8 cellular contexts compared by ENCODE assay signal in the genomic region with DNA sequence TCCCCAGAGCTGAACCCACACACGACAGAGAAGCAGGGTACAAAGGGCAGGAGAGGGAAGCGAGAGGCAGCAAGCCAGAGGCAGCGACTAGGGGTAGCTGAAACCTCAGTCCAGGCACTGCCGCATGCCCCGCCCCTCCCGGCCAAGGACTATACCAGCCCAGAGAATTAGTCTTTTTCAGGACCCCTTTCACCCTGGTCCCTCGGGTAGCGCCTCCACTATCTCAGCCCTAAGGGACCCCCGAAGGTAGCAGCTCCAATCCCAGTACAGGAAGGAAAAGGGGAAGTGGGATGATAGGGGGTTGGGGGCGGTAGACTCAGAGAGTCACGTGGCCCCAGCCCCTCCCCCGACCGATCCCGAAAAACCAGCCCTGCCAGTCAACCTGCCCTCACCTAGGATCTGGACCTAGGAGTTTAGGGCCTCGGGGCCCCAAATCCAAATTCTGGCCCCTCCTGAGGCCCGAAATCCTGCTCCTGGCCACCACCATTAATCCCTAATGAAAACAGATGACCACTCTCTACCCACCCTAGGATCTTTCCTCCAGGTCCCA. TPM values are rescaled to one million over a fixed set of nuclear protein-coding genes. Genes with fewer than 3 reads are reported as not detected.
DNase-seq lines count a peak whose midpoint lies in the region; ATAC-seq and TF ChIP-seq lines count a peak whose summit lies in the region.

No MANE protein-coding gene starts in this region.

- peak overlapping the region; percentile 78 for H3K4me3 ChIP-seq in PC-3 (ENCODE audit: low read length)

- H3K9me2 ChIP-seq in PC-3 (replicated peaks; ENCODE audit: low read length), result no peaks in the 10 kb centered on the region

- H3K79me2 ChIP-seq in H9 (ENCODE audit: insufficient read depth, low read length) (peaks cover 3% of the 10 kb centered on the region; the same call in 1 of the 2 replicates), PC-3 (ENCODE audit: low read length) (peaks cover 20% of the 10 kb centered on the region)

- TF ChIP-seq CTCF in H9 (conservative IDR thresholded peaks at IDR 0.05) (no peak), PC-3 (conservative IDR thresholded peaks at IDR 0.05; ENCODE audit: low read depth, low read length) (no peak), endothelial cell (IDR thresholded peaks at IDR 0.05; ENCODE audit: unreplicated experiment) (no peak)

- peaks cover 14 to 34% (median 32%) of the 10 kb centered on the region in 3 experiments for H3K36me3 Mint-ChIP-seq in H9 (ENCODE audit: insufficient read depth in 1 of 3, low read depth in 3 of 3)
- H3K36me3 Mint-ChIP-seq in endothelial cell (ENCODE audit: low read depth, unreplicated experiment), result peaks cover 19% of the 10 kb centered on the region
- H3K36me3 Mint-ChIP-seq in natural killer cell treated with Interleukin-12 subunit alpha and Interleukin-12 subunit beta and Interleukin-15 and Interleukin-18, amount 100 ng/mL, for 72 hours, result peaks cover 10% of the 10 kb centered on the region

- H2BK120ac ChIP-seq in H9 (ENCODE audit: low read depth, low read length, poor library complexity, severe bottlenecking), result no peak overlapping the region

- no peak overlapping the region for H3K23ac ChIP-seq in H9 (ENCODE audit: insufficient read length, low read depth, low read length)

- H2AK5ac ChIP-seq in H9 (ENCODE audit: insufficient read length, low read length), result no peak overlapping the region

- peak overlapping the region; percentile 85 for H2AFZ ChIP-seq in H9 (ENCODE audit: low read length)
- peak overlapping the region; percentile 88 for H2AFZ ChIP-seq in PC-3 (ENCODE audit: low read length)

- ATAC-seq in PC-3, result peak; percentile 16
- no peak for ATAC-seq in natural killer cell treated with Interleukin-12 subunit alpha and Interleukin-12 subunit beta and Interleukin-15 and Interleukin-18, amount 100 ng/mL, for 72 hours

- H3K14ac ChIP-seq in H9 (ENCODE audit: insufficient read depth, low read length), result peak overlapping the region; percentile 75; the same call in 1 of the 2 replicates

- H2BK12ac ChIP-seq in H9 (ENCODE audit: insufficient read length, low read depth, low read length), result no peak overlapping the region

- H3K4ac ChIP-seq in H9 (ENCODE audit: low read depth, low read length), result no peak overlapping the region

- peak overlapping the region; percentile 78 for H3K18ac ChIP-seq in H9 (ENCODE audit: insufficient read length, low read depth, low read length)

- H4K8ac ChIP-seq in H9 (replicated peaks; ENCODE audit: insufficient read length, low read depth, low read length), result no peak overlapping the region

- H3K27ac Mint-ChIP-seq in H9, result peak overlapping the region; percentile 86 to 99 (median 96); a peak in 6 of 7 replicates
- peak overlapping the region; percentile 92 for H3K27ac Mint-ChIP-seq in endothelial cell (ENCODE audit: unreplicated experiment)
- H3K27ac Mint-ChIP-seq in natural killer cell treated with Interleukin-12 subunit alpha and Interleukin-12 subunit beta and Interleukin-15 and Interleukin-18, amount 100 ng/mL, for 72 hours, result peak overlapping the region; percentile 96 to 99

- peaks cover 3% of the 10 kb centered on the region for H3F3A ChIP-seq in PC-3 (ENCODE audit: low read length, unreplicated experiment)

- H3K4me1 Mint-ChIP-seq in H9 (peaks cover 12 to 20% of the 10 kb centered on the region in 2 experiments), endothelial cell (ENCODE audit: unreplicated experiment) (peaks cover 27% of the 10 kb centered on the region)
- peaks cover 21 to 36% of the 10 kb centered on the region in 2 donors for H3K4me1 Mint-ChIP-seq in natural killer cell treated with Interleukin-12 subunit alpha and Interleukin-12 subunit beta and Interleukin-15 and Interleukin-18, amount 100 ng/mL, for 72 hours (ENCODE audit: low read depth in 2 of 2)

- CTCF ChIA-PET in PC-3 (lab: Charles Lee), result no interaction called here

- no peak overlapping the region for H3K56ac ChIP-seq in H9 (ENCODE audit: insufficient read length, low read depth, low read length)

- H3K9me3 Mint-ChIP-seq in H9, result no peaks in the 10 kb centered on the region
- H3K9me3 Mint-ChIP-seq in endothelial cell (ENCODE audit: unreplicated experiment), result no peaks in the 10 kb centered on the region
- H3K9me3 Mint-ChIP-seq in natural killer cell treated with Interleukin-12 subunit alpha and Interleukin-12 subunit beta and Interleukin-15 and Interleukin-18, amount 100 ng/mL, for 72 hours, result no peaks in the 10 kb centered on the region

- H3K9ac ChIP-seq in H9 (ENCODE audit: extremely low read depth, insufficient read length, low read length) (peak overlapping the region; percentile 34), PC-3 (ENCODE audit: low read length) (peak overlapping the region; percentile 80)

- DNase-seq in H9, result peak; percentile 88
- peak; percentile 72 for DNase-seq in PC-3
- DNase-seq in endothelial cell (ENCODE audit: low spot score), result peak; percentile 59
- DNase-seq in natural killer cell treated with Interleukin-12 subunit alpha and Interleukin-12 subunit beta and Interleukin-15 and Interleukin-18, amount 100 ng/mL, for 72 hours (ENCODE audit: low spot score), result no peak
- DNase-seq in 8988T, result no peak
- DNase-seq in NCI-H187 treated with DMSO at 0.1 percent for 48 hours (lab: John Stamatoyannopoulos, UW), result no peak
- no peak for DNase-seq in NK-92 (lab: John Stamatoyannopoulos, UW; ENCODE audit: unreplicated experiment)
- DNase-seq in globus pallidus (ENCODE audit: low spot score), result no peak

- peaks cover 22% of the 10 kb centered on the region for H3K23me2 ChIP-seq in H9 (ENCODE audit: insufficient read length, low read depth, low read length, poor library complexity, severe bottlenecking)

- no peak overlapping the region for H3T11ph ChIP-seq in H9 (ENCODE audit: low read length)

- H3K27ac ChIP-seq in H9 (ENCODE audit: insufficient read length, low read depth, low read length) (no peak overlapping the region), PC-3 (ENCODE audit: low read length) (peak overlapping the region; percentile 92)

- no peak overlapping the region for H4K5ac ChIP-seq in H9 (ENCODE audit: insufficient read length, low read depth, low read length)

- no peaks in the 10 kb centered on the region for H3K27me3 ChIP-seq in H9 (ENCODE audit: insufficient read depth, low read length)
- H3K27me3 ChIP-seq in PC-3 (ENCODE audit: low read length), result no peaks in the 10 kb centered on the region

- H3K79me1 ChIP-seq in H9 (ENCODE audit: insufficient read depth, low read depth, low read length, poor library complexity, severe bottlenecking), result no peaks in the 10 kb centered on the region

- H4K20me1 ChIP-seq in H9 (ENCODE audit: control insufficient read depth, insufficient read depth, insufficient read length), result no peaks in the 10 kb centered on the region
- no peaks in the 10 kb centered on the region for H4K20me1 ChIP-seq in PC-3 (ENCODE audit: low read length)

- H3K36me3 ChIP-seq in PC-3 (ENCODE audit: low read depth, low read length), result peaks cover 1% of the 10 kb centered on the region; the same call in 1 of the 2 replicates

- H3K4me3 Mint-ChIP-seq in H9, result peak overlapping the region; percentile 98 to 100
- H3K4me3 Mint-ChIP-seq in endothelial cell (ENCODE audit: unreplicated experiment), result peak overlapping the region; percentile 100
- H3K4me3 Mint-ChIP-seq in natural killer cell treated with Interleukin-12 subunit alpha and Interleukin-12 subunit beta and Interleukin-15 and Interleukin-18, amount 100 ng/mL, for 72 hours, result peak overlapping the region; percentile 100

- POLR2A ChIA-PET in PC-3 (lab: Charles Lee; ENCODE audit: unreplicated experiment), result interaction anchor here (0.6 kb wide), 3 partner anchors 382 to 1208 kb away, joined by 3 to 4 read pairs (median 4); no protein-coding TSS in a partner anchor

- H3K4me1 ChIP-seq in H9 (ENCODE audit: insufficient read depth, low read length) (no peaks in the 10 kb centered on the region), PC-3 (ENCODE audit: insufficient read depth, low read length) (peaks cover 15% of the 10 kb centered on the region)

- no peak overlapping the region for H4K91ac ChIP-seq in H9 (ENCODE audit: insufficient read length, low read depth, low read length)

- WGBS in H9 (ENCODE audit: extremely low coverage, insufficient read length, low lambda C conversion rate), result no CpG with 5 or more reads among the region's 16 CpGs

- H3K9me3 ChIP-seq in H9 (ENCODE audit: control insufficient read depth, low read depth, low read length) (no peaks in the 10 kb centered on the region), PC-3 (ENCODE audit: low read length) (no peaks in the 10 kb centered on the region)

- TSS peak; percentile 2 for BruUV-seq in PC-3 (replicated peaks; lab: Mats Ljungman, UMichigan)

- H3K27me3 Mint-ChIP-seq in H9 (ENCODE audit: low read depth) (no peaks in the 10 kb centered on the region), endothelial cell (ENCODE audit: unreplicated experiment) (peaks cover 43% of the 10 kb centered on the region)
- no peaks in the 10 kb centered on the region for H3K27me3 Mint-ChIP-seq in natural killer cell treated with Interleukin-12 subunit alpha and Interleukin-12 subunit beta and Interleukin-15 and Interleukin-18, amount 100 ng/mL, for 72 hours

- H3K4me2 ChIP-seq in H9 (ENCODE audit: insufficient read depth, insufficient read length, low read length) (peak overlapping the region; percentile 90), PC-3 (ENCODE audit: low read length) (peak overlapping the region; percentile 100)

- no peak overlapping the region for H2BK20ac ChIP-seq in H9 (ENCODE audit: low read depth, low read length, poor library complexity, severe bottlenecking)

- H2BK15ac ChIP-seq in H9 (ENCODE audit: low read depth, low read length), result no peak overlapping the region

- intact Hi-C loops in PC-3 (cut with micrococcal nuclease), result loop anchor here (5.0 kb wide), 1 partner anchor 110 kb away; no protein-coding TSS in a partner anchor

- H2BK5ac ChIP-seq in H9 (ENCODE audit: insufficient read length, low read length), result no peak overlapping the region

RNA-seq across cellular contexts. Expression of a gene that starts 1.3 kb away (rescaled TPM):
- total RNA-seq in H9 (2021) (70.5 and 74.3 TPM in 2 replicates), PC-3 (2014; rRNA removed) (34.9 and 37.0 TPM in 2 replicates), endothelial cell (ENCODE audit: unreplicated experiment) (167 TPM)
- 10 to 100 TPM; 38.1 to 51.4 TPM for total RNA-seq in natural killer cell treated with Interleukin-12 subunit alpha and Interleukin-12 subunit beta and Interleukin-15 and Interleukin-18, amount 100 ng/mL, for 72 hours

RNA-seq across cellular contexts. Expression of a gene that starts 8.1 kb away (rescaled TPM):
- 85.8 and 90.7 TPM in 2 replicates for total RNA-seq in H9 (2021)
- total RNA-seq in PC-3 (2014; rRNA removed), result 153 and 181 TPM in 2 replicates
- 33.3 TPM for total RNA-seq in endothelial cell (ENCODE audit: unreplicated experiment)
- 10 to 100 TPM; 72.0 to 76.8 TPM for total RNA-seq in natural killer cell treated with Interleukin-12 subunit alpha and Interleukin-12 subunit beta and Interleukin-15 and Interleukin-18, amount 100 ng/mL, for 72 hours

RNA-seq across cellular contexts. Expression of a gene that starts 8.4 kb away (rescaled TPM):
- 99.2 and 110 TPM in 2 replicates for total RNA-seq in H9 (2021)
- 104 and 146 TPM in 2 replicates for total RNA-seq in PC-3 (2014; rRNA removed)
- 48.5 TPM for total RNA-seq in endothelial cell (ENCODE audit: unreplicated experiment)
- total RNA-seq in natural killer cell treated with Interleukin-12 subunit alpha and Interleukin-12 subunit beta and Interleukin-15 and Interleukin-18, amount 100 ng/mL, for 72 hours, result 100 to 1,000 TPM in 1 of 2 donors, 10 to 100 TPM in 1; 81.8 to 148 TPM

RNA-seq across cellular contexts. Expression of a gene that starts 16.4 kb away (rescaled TPM):
- total RNA-seq in H9 (2021) (28.2 and 29.5 TPM in 2 replicates), PC-3 (2014; rRNA removed) (67.2 and 77.8 TPM in 2 replicates), endothelial cell (ENCODE audit: unreplicated experiment) (57.1 TPM)
- total RNA-seq in natural killer cell treated with Interleukin-12 subunit alpha and Interleukin-12 subunit beta and Interleukin-15 and Interleukin-18, amount 100 ng/mL, for 72 hours, result 100 to 1,000 TPM; 243 to 346 TPM

RNA-seq across cellular contexts. Expression of a gene that starts 20.1 kb away (rescaled TPM):
- total RNA-seq in H9 (2021) (8.1 TPM in 2 replicates), PC-3 (2014; rRNA removed) (18.8 and 19.8 TPM in 2 replicates), endothelial cell (ENCODE audit: unreplicated experiment) (16.9 TPM)
- total RNA-seq in natural killer cell treated with Interleukin-12 subunit alpha and Interleukin-12 subunit beta and Interleukin-15 and Interleukin-18, amount 100 ng/mL, for 72 hours, result 10 to 100 TPM in 1 of 2 donors, 1 to 10 TPM in 1; 6.9 to 13.2 TPM

Comparison
In these comparisons a context has a peak if more than half of its experiments do, and no peak if none do; other contexts are left out.
1. DNase-seq: peak in H9 (single experiment), PC-3 (single experiment) and endothelial cell (single experiment); none in natural killer cell treated with Interleukin-12 subunit alpha and Interleukin-12 subunit beta and Interleukin-15 and Interleukin-18, amount 100 ng/mL, for 72 hours (single experiment), 8988T (single experiment), NCI-H187 treated with DMSO at 0.1 percent for 48 hours (single experiment), NK-92 (single experiment) and globus pallidus (single experiment).
2. Peak in every context shown above with its lines, with median percentiles within 50 percentile points of each other: H3K27ac Mint-ChIP-seq and H3K4me3 Mint-ChIP-seq.